Comparison of ENCODE assay signal across 5 cellular contexts in genomic region chr7:102142433-102142832, GRCh38.
A peak's percentile ranks its signal among the peaks of the same experiment; 100 is the strongest.
DNase-seq lines count a peak whose midpoint lies in the region; ATAC-seq, FAIRE-seq and TF ChIP-seq lines count a peak whose summit lies in the region.
"Not testable (repeated sequence)": the region's sequence is repeated elsewhere in the genome, so short reads cannot be mapped to it uniquely, and the experiment has no call there.

No MANE protein-coding gene starts in this region.

- not testable (repeated sequence) for H2AFZ ChIP-seq in K562 (ENCODE audit: low read depth, low read length); HepG2 (ENCODE audit: low read length)

- not testable (repeated sequence) for H3K9me3 Mint-ChIP-seq in WTC11

- H3K4me1 ChIP-seq in HEK293 (ENCODE audit: control insufficient read depth, insufficient read depth, low read length); K562 (replicated peaks in 1 of 2; ENCODE audit: control insufficient read depth in 2 of 2, insufficient read depth in 2 of 2, low read length in 2 of 2); HepG2 (ENCODE audit: insufficient read depth, low read length): not testable (repeated sequence)

- TF ChIP-seq POLR2A in K562 (conservative IDR thresholded peaks at IDR 0.05); HepG2 (IDR thresholded peaks at IDR 0.05; ENCODE audit: insufficient read depth in 1 of 2, low read depth in 2 of 2, low read length in 2 of 2): not testable (repeated sequence)

- in situ Hi-C loops in K562 (cut with MboI); HepG2 (cut with HindIII; ENCODE audit: extremely low pct_ligation_motif_present, low pct_unique_long_range_greater_than_20kb): not testable (repeated sequence)

- CTCF ChIA-PET in HEK293 (lab: Yijun Ruan, JAX); WTC11 (lab: Charles Lee); K562 (lab: Yijun Ruan, JAX; ENCODE audit: low intra/inter-chr PET ratio); HepG2 (lab: Yijun Ruan, JAX; ENCODE audit: low intra/inter-chr PET ratio, low total read pairs): not testable (repeated sequence)

- not testable (repeated sequence) for DNase-seq in T-helper 17 cell; WTC11 (ENCODE audit: low spot score); K562 (ENCODE audit: extremely low read depth in 1 of 4, low spot score in 3 of 4); HepG2 (ENCODE audit: low spot score)

- not testable (repeated sequence) for H3K27ac ChIP-seq in HEK293 (ENCODE audit: extremely low read depth, low read depth, low read length); K562 (ENCODE audit: extremely low read depth, low read depth, low read length); HepG2 (ENCODE audit: extremely low read length, insufficient read depth, low read length)

- WGBS in K562 (ENCODE audit: insufficient coverage, low coverage, missing lambda C conversion rate), result 89% methylated on average over 3 of the region's 3 CpGs
- 100% methylated on average over 3 of the region's 3 CpGs for WGBS in HepG2 (ENCODE audit: low lambda C conversion rate)

- not testable (repeated sequence) for TF ChIP-seq CTCF in HEK293 (tag by site-specific recombination; IDR thresholded peaks at IDR 0.05); WTC11 (IDR thresholded peaks at IDR 0.05); K562 (IDR thresholded peaks at IDR 0.05 in 2 of 3, conservative IDR thresholded peaks at IDR 0.05 in 1 of 3; ENCODE audit: insufficient read depth in 2 of 3, low read depth in 1 of 3, low read length in 3 of 3); HepG2 (CRISPR knock-in tag; IDR thresholded peaks at IDR 0.05)

- H3K9ac ChIP-seq in K562 (ENCODE audit: insufficient read depth in 1 of 2, low read depth in 2 of 2, low read length in 2 of 2); HepG2 (ENCODE audit: insufficient read depth, low read depth, low read length): not testable (repeated sequence)

- H3K79me2 ChIP-seq in K562 (ENCODE audit: control insufficient read depth, insufficient read depth, low read length); HepG2 (ENCODE audit: insufficient read depth, low read length): not testable (repeated sequence)

- H3K4me3 Mint-ChIP-seq in T-helper 17 cell, WTC11: not testable (repeated sequence)

- POLR2A ChIA-PET in HEK293 (lab: Yijun Ruan, JAX); WTC11 (lab: Charles Lee); HepG2 (lab: Yijun Ruan, JAX): not testable (repeated sequence)
- POLR2A ChIA-PET in K562 (lab: Yijun Ruan, JAX), result interaction anchor here (0.6 to 0.7 kb wide), 2 partner anchors 132 to 489 kb away, joined by 3 read pairs; no protein-coding TSS in a partner anchor

- not testable (repeated sequence) for H3K36me3 ChIP-seq in HEK293 (ENCODE audit: control insufficient read depth in 2 of 2, insufficient read depth in 1 of 2, low read length in 2 of 2); K562 (ENCODE audit: control insufficient read depth, insufficient read depth, low read length)
- peaks cover 1 to 14% of the 10 kb centered on the region in 2 experiments; a peak in 3 of 5 replicates for H3K36me3 ChIP-seq in HepG2 (replicated peaks in 1 of 2; ENCODE audit: control insufficient read depth in 1 of 2, insufficient read depth in 2 of 2, low read length in 2 of 2)

- not testable (repeated sequence) for H3K4me3 ChIP-seq in HEK293 (ENCODE audit: low read depth, low read length); K562; HepG2 (replicated peaks in 1 of 3; ENCODE audit: insufficient read depth in 1 of 3, low read depth in 2 of 3, low read length in 3 of 3)

- H3K4me1 Mint-ChIP-seq in T-helper 17 cell, WTC11: not testable (repeated sequence)

- FAIRE-seq in K562 (lab: Jason Lieb, UNC); HepG2 (lab: Jason Lieb, UNC): not testable (repeated sequence)

- TF ChIP-seq RAD21 in K562 (CRISPR knock-in tag; conservative IDR thresholded peaks at IDR 0.05 in 1 of 2, IDR thresholded peaks at IDR 0.05 in 1 of 2); HepG2 (CRISPR knock-in tag; IDR thresholded peaks at IDR 0.05): not testable (repeated sequence)

- not testable (repeated sequence) for ATAC-seq in T-helper 17 cell, WTC11, K562, HepG2

- H4K20me1 ChIP-seq in K562 (replicated peaks; ENCODE audit: control insufficient read depth, insufficient read depth, low read length); HepG2 (ENCODE audit: insufficient read depth, low read length): not testable (repeated sequence)

- H3K27ac Mint-ChIP-seq in T-helper 17 cell, result peak overlapping the region; percentile 11
- H3K27ac Mint-ChIP-seq in WTC11, result not testable (repeated sequence)

- H3K9me1 ChIP-seq in K562 (ENCODE audit: control insufficient read depth, insufficient read depth, low read length), result not testable (repeated sequence)

- not testable (repeated sequence) for TF ChIP-seq EP300 in K562 (IDR thresholded peaks at IDR 0.05; ENCODE audit: low read length); HepG2 (IDR thresholded peaks at IDR 0.05; ENCODE audit: low read depth in 2 of 2, low read length in 2 of 2); HepG2 (CRISPR knock-in tag; IDR thresholded peaks at IDR 0.05; ENCODE audit: borderline replicate concordance)

- not testable (repeated sequence) for H3K27me3 Mint-ChIP-seq in T-helper 17 cell; WTC11 (ENCODE audit: low read depth)

- H3K36me3 Mint-ChIP-seq in T-helper 17 cell (ENCODE audit: low read depth), result not testable (repeated sequence)
- H3K36me3 Mint-ChIP-seq in WTC11, result peaks cover 28% of the 10 kb centered on the region

- not testable (repeated sequence) for H3K4me2 ChIP-seq in K562 (ENCODE audit: insufficient read depth, low read length); HepG2 (ENCODE audit: low read depth, low read length)

- not testable (repeated sequence) for H3K27me3 ChIP-seq in K562 (ENCODE audit: control insufficient read depth in 2 of 2, insufficient read depth in 2 of 2, low read length in 2 of 2); HepG2 (ENCODE audit: control insufficient read depth in 1 of 2, insufficient read depth in 2 of 2, low read length in 2 of 2)

- not testable (repeated sequence) for H3K9me3 ChIP-seq in HEK293 (ENCODE audit: control insufficient read depth, insufficient read depth, low read depth, low read length); T-helper 17 cell (ENCODE audit: control insufficient read depth, low read length, poor library complexity, severe bottlenecking); K562 (replicated peaks; ENCODE audit: control insufficient read depth, insufficient read depth, low read depth, low read length); HepG2 (ENCODE audit: low read length)

- intact Hi-C loops in K562 (cut with micrococcal nuclease); HepG2 (cut with micrococcal nuclease; ENCODE audit: unreplicated experiment): not testable (repeated sequence)

- BruUV-seq in K562 (replicated peaks; lab: Mats Ljungman, UMichigan); HepG2 (replicated peaks; lab: Mats Ljungman, UMichigan): not testable (repeated sequence)

TF ChIP-seq in HEK293, 187 proteins besides CTCF, POLR2A, EP300 and RAD21:
- TF ChIP-seq ZNF121 (tag by site-specific recombination; IDR thresholded peaks at IDR 0.05), result peak; percentile 79; the same call in 1 of the 2 replicates

TF ChIP-seq in WTC11, 78 proteins besides CTCF, POLR2A, EP300 and RAD21:
- peak; percentile 80 for TF ChIP-seq ZNF121 (CRISPR knock-in tag; IDR thresholded peaks at IDR 0.05)
TF ChIP-seq in WTC11: peak in this region for 1; not testable (repeated sequence) for 77.

TF ChIP-seq in K562, 482 proteins besides CTCF, POLR2A, EP300 and RAD21:
- TF ChIP-seq ZNF121 (CRISPR knock-in tag; conservative IDR thresholded peaks at IDR 0.05), result peak; percentile 25; the same call in 1 of the 2 replicates
TF ChIP-seq in K562: peak in this region for 1; not testable (repeated sequence) for 481.

TF ChIP-seq in HepG2, 621 proteins besides CTCF, POLR2A, EP300 and RAD21:
- 0 out of 2 replicates have a peak, but pooled peaks have one; percentile 39 for TF ChIP-seq ZNF121 (CRISPR knock-in tag; IDR thresholded peaks at IDR 0.05)
